8 cellular contexts compared by ENCODE assay signal in genomic region chr11:67428052-67429001, GRCh38. TPM values are rescaled to one million over a fixed set of nuclear protein-coding genes. Genes with fewer than 3 reads are reported as not detected.
DNase-seq lines count a peak whose midpoint lies in the region; ATAC-seq lines count a peak whose summit lies in the region.

Gene RPS6KB2 (plus strand): TSS chr11:67428494. CDS start chr11:67428546, 52 bp downstream.

- H3K27ac Mint-ChIP-seq in naive B cell = peak within 1 kb of the TSS; percentile 88 to 98 (median 97)
- peak within 1 kb of the TSS; percentile 91 for H3K27ac Mint-ChIP-seq in stimulated activated memory B cell treated with anti-CD40 and anti-IgM and Interleukin-4, amounts not matched to agents 10 μg/mL and 1 μg/mL and 100 μg/mL, for 72 hours

- peak within 1 kb of the TSS; percentile 86 to 99 (median 98) for H3K4me3 Mint-ChIP-seq in naive B cell
- H3K4me3 Mint-ChIP-seq in stimulated activated memory B cell treated with anti-CD40 and anti-IgM and Interleukin-4, amounts not matched to agents 10 μg/mL and 1 μg/mL and 100 μg/mL, for 72 hours = peak within 1 kb of the TSS; percentile 92

- H3K36me3 Mint-ChIP-seq in naive B cell = peaks cover 0 to 7% of the 10 kb centered on the region in 2 donors
- H3K36me3 Mint-ChIP-seq in stimulated activated memory B cell treated with anti-CD40 and anti-IgM and Interleukin-4, amounts not matched to agents 10 μg/mL and 1 μg/mL and 100 μg/mL, for 72 hours = peaks cover 16% of the 10 kb centered on the region

- ATAC-seq in GM21825 (IDR thresholded peaks at IDR 0.05; ENCODE audit: unreplicated experiment) (peak; percentile 82), naive B cell (ENCODE audit: low read depth in 2 of 2) (peak; percentile 92 to 95)
- peak; percentile 92 for ATAC-seq in stimulated activated memory B cell treated with anti-CD40 and anti-IgM and Interleukin-4, amounts not matched to agents 10 μg/mL and 1 μg/mL and 100 μg/mL, for 72 hours

- H3K4me1 Mint-ChIP-seq in naive B cell = peaks cover 14 to 49% (median 31%) of the 10 kb centered on the region in 3 donors
- peaks cover 42% of the 10 kb centered on the region for H3K4me1 Mint-ChIP-seq in stimulated activated memory B cell treated with anti-CD40 and anti-IgM and Interleukin-4, amounts not matched to agents 10 μg/mL and 1 μg/mL and 100 μg/mL, for 72 hours

- peak; percentile 95 for DNase-seq in DMS79 (lab: John Stamatoyannopoulos, UW)
- DNase-seq in LHCN-M2 (ENCODE audit: low read depth) = peak; percentile 96
- peak; percentile 99 for DNase-seq in RPMI8226
- peak; percentile 98 to 99 for DNase-seq in activated T-helper 1 cell treated with anti-CD3 and anti-CD28 coated beads, Interleukin-2, amount 50 U/mL, for 16 hours (ENCODE audit: low read depth in 1 of 2, low spot score in 1 of 2)
- DNase-seq in fibroblast of gingiva (ENCODE audit: low read depth) = peak; percentile 97
- DNase-seq in naive B cell = peak; percentile 99

- H3K9me3 Mint-ChIP-seq in naive B cell = no peaks in the 10 kb centered on the region
- no peaks in the 10 kb centered on the region for H3K9me3 Mint-ChIP-seq in stimulated activated memory B cell treated with anti-CD40 and anti-IgM and Interleukin-4, amounts not matched to agents 10 μg/mL and 1 μg/mL and 100 μg/mL, for 72 hours

- H3K27me3 Mint-ChIP-seq in naive B cell = no peaks in the 10 kb centered on the region
- H3K27me3 Mint-ChIP-seq in stimulated activated memory B cell treated with anti-CD40 and anti-IgM and Interleukin-4, amounts not matched to agents 10 μg/mL and 1 μg/mL and 100 μg/mL, for 72 hours = no peaks in the 10 kb centered on the region

RNA-seq across cellular contexts. Expression of gene RPS6KB2, which starts in this region (rescaled TPM):
- 56.1 and 83.8 TPM in 2 replicates for total RNA-seq in LHCN-M2 (2014; rRNA removed)
- polyA plus RNA-seq in LHCN-M2 (2012) = 53.0 TPM
- polyA plus RNA-seq in naive B cell (ENCODE audit: low read depth in 6 of 6) = 10 to 100 TPM; 37.9 to 54.7 (median 50.0) TPM

Comparison
In these comparisons a context has a peak if more than half of its experiments do, and no peak if none do; other contexts are left out.
1. Peak in every context shown above with its lines: DNase-seq and ATAC-seq.